ENCODE assay signal across 1 cellular context in genomic region chr9:79673614-79674013, GRCh38.
TF ChIP-seq lines count a peak whose summit lies in the region.

No MANE protein-coding gene starts in this region.

TF ChIP-seq in GM12878, 131 proteins besides CTCF, POLR2A, EP300 and RAD21 (continued from another document):
- TF ChIP-seq, protein P1, sequence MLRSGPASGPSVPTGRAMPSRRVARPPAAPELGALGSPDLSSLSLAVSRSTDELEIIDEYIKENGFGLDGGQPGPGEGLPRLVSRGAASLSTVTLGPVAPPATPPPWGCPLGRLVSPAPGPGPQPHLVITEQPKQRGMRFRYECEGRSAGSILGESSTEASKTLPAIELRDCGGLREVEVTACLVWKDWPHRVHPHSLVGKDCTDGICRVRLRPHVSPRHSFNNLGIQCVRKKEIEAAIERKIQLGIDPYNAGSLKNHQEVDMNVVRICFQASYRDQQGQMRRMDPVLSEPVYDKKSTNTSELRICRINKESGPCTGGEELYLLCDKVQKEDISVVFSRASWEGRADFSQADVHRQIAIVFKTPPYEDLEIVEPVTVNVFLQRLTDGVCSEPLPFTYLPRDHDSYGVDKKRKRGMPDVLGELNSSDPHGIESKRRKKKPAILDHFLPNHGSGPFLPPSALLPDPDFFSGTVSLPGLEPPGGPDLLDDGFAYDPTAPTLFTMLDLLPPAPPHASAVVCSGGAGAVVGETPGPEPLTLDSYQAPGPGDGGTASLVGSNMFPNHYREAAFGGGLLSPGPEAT (IDR thresholded peaks at IDR 0.05; ENCODE audit: low read depth): peak; percentile 16; the same call in 1 of the 2 replicates
- TF ChIP-seq POU2F2 (IDR thresholded peaks at IDR 0.05; ENCODE audit: borderline replicate concordance, low read depth, low read length) (no peak), ATF3 (IDR thresholded peaks at IDR 0.05; ENCODE audit: borderline replicate concordance, extremely low read depth, low read depth, low read length) (no peak), RCOR1 (conservative IDR thresholded peaks at IDR 0.05; ENCODE audit: low read depth, low read length) (no peak), ZBTB33 (IDR thresholded peaks at IDR 0.05) (no peak), CBFB (IDR thresholded peaks at IDR 0.05; ENCODE audit: low read depth) (0 out of 2 replicates have a peak, but pooled peaks have one; percentile 66), SUPT20H (IDR thresholded peaks at IDR 0.05; ENCODE audit: borderline replicate concordance, control insufficient read depth, low read depth, low read length) (no peak), TARDBP (IDR thresholded peaks at IDR 0.05; ENCODE audit: borderline replicate concordance) (no peak), SMAD1 (IDR thresholded peaks at IDR 0.05; ENCODE audit: low read depth, partially characterized antibody) (no peak), ZNF622 (IDR thresholded peaks at IDR 0.05) (no peak), RUNX3 (IDR thresholded peaks at IDR 0.05; ENCODE audit: low read length) (peak; percentile 91), NFYA (IDR thresholded peaks at IDR 0.05; ENCODE audit: borderline replicate concordance, low read depth, low read length) (no peak), BACH1 (IDR thresholded peaks at IDR 0.05; ENCODE audit: borderline replicate concordance) (no peak), POLR2AphosphoS5 (IDR thresholded peaks at IDR 0.05; ENCODE audit: low read length) (no peak), E2F4 (IDR thresholded peaks at IDR 0.05; ENCODE audit: low read depth, low read length) (no peak), ZBED1 (IDR thresholded peaks at IDR 0.05; ENCODE audit: borderline replicate concordance) (no peak), KAT2A (conservative IDR thresholded peaks at IDR 0.05; ENCODE audit: control insufficient read depth, low read depth, low read length) (no peak), STAT1 (conservative IDR thresholded peaks at IDR 0.05) (no peak), MEF2B (IDR thresholded peaks at IDR 0.05; ENCODE audit: partially characterized antibody, poor library complexity, severe bottlenecking) (peak; percentile 47), MXI1 (IDR thresholded peaks at IDR 0.05; ENCODE audit: low read depth, low read length) (peak; percentile 50; the same call in 1 of the 2 replicates), NFIC (IDR thresholded peaks at IDR 0.05; ENCODE audit: low read depth, low read length) (peak; percentile 54; the same call in 1 of the 2 replicates), SIN3A (IDR thresholded peaks at IDR 0.05; ENCODE audit: low read depth, low read length) (no peak), BHLHE40 (IDR thresholded peaks at IDR 0.05; ENCODE audit: borderline replicate concordance in 1 of 2, low read depth in 2 of 2, low read length in 1 of 2) (peak; percentile 69 to 76), YBX1 (IDR thresholded peaks at IDR 0.05) (no peak), ZNF274 (IDR thresholded peaks at IDR 0.05; ENCODE audit: insufficient read depth, insufficient read length) (no peak), ZNF384 (IDR thresholded peaks at IDR 0.05; ENCODE audit: borderline replicate concordance, low read depth, low read length) (no peak), FOS (IDR thresholded peaks at IDR 0.05; ENCODE audit: borderline replicate concordance, extremely low read depth, insufficient read length) (no peak), EED (IDR thresholded peaks at IDR 0.05; ENCODE audit: low read depth) (no peak), SMARCA5 (IDR thresholded peaks at IDR 0.05) (no peak), PRDM15 (CRISPR knock-in tag; IDR thresholded peaks at IDR 0.05) (no peak), NFXL1 (IDR thresholded peaks at IDR 0.05; ENCODE audit: borderline replicate concordance) (no peak)
- TF ChIP-seq, protein P2, sequence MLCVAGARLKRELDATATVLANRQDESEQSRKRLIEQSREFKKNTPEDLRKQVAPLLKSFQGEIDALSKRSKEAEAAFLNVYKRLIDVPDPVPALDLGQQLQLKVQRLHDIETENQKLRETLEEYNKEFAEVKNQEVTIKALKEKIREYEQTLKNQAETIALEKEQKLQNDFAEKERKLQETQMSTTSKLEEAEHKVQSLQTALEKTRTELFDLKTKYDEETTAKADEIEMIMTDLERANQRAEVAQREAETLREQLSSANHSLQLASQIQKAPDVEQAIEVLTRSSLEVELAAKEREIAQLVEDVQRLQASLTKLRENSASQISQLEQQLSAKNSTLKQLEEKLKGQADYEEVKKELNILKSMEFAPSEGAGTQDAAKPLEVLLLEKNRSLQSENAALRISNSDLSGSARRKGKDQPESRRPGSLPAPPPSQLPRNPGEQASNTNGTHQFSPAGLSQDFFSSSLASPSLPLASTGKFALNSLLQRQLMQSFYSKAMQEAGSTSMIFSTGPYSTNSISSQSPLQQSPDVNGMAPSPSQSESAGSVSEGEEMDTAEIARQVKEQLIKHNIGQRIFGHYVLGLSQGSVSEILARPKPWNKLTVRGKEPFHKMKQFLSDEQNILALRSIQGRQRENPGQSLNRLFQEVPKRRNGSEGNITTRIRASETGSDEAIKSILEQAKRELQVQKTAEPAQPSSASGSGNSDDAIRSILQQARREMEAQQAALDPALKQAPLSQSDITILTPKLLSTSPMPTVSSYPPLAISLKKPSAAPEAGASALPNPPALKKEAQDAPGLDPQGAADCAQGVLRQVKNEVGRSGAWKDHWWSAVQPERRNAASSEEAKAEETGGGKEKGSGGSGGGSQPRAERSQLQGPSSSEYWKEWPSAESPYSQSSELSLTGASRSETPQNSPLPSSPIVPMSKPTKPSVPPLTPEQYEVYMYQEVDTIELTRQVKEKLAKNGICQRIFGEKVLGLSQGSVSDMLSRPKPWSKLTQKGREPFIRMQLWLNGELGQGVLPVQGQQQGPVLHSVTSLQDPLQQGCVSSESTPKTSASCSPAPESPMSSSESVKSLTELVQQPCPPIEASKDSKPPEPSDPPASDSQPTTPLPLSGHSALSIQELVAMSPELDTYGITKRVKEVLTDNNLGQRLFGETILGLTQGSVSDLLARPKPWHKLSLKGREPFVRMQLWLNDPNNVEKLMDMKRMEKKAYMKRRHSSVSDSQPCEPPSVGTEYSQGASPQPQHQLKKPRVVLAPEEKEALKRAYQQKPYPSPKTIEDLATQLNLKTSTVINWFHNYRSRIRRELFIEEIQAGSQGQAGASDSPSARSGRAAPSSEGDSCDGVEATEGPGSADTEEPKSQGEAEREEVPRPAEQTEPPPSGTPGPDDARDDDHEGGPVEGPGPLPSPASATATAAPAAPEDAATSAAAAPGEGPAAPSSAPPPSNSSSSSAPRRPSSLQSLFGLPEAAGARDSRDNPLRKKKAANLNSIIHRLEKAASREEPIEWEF (IDR thresholded peaks at IDR 0.05; ENCODE audit: insufficient replicate concordance, low read depth, low read length): no peak
- TF ChIP-seq, protein P3, sequence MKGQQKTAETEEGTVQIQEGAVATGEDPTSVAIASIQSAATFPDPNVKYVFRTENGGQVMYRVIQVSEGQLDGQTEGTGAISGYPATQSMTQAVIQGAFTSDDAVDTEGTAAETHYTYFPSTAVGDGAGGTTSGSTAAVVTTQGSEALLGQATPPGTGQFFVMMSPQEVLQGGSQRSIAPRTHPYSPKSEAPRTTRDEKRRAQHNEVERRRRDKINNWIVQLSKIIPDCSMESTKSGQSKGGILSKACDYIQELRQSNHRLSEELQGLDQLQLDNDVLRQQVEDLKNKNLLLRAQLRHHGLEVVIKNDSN (IDR thresholded peaks at IDR 0.05; ENCODE audit: borderline replicate concordance, extremely low read length, insufficient read depth, low read depth, low read length): no peak
TF ChIP-seq in GM12878: peak in this region for 12.
